Comparison of ENCODE assay signal across 8 cellular contexts in genomic region chr21:15730484-15731242, GRCh38. TPM values are rescaled to one million over a fixed set of nuclear protein-coding genes. Genes with fewer than 3 reads are reported as not detected.
A peak's percentile ranks its signal among the peaks of the same experiment; 100 is the strongest.
DNase-seq lines count a peak whose midpoint lies in the region; ATAC-seq and TF ChIP-seq lines count a peak whose summit lies in the region.

No MANE protein-coding gene starts in this region.

- no peak; the same call in 1 of the 2 replicates for TF ChIP-seq CTCF in Panc1 (IDR thresholded peaks at IDR 0.05)

- in situ Hi-C loops in Panc1 (cut with HindIII; ENCODE audit: low pct_unique_long_range_greater_than_20kb, low sequenced_read_pairs), result no loop called here

- peaks cover 20 to 43% (median 20%) of the 10 kb centered on the region in 3 donors for H3K4me1 Mint-ChIP-seq in naive B cell

- H3K4me1 ChIP-seq in Panc1 (ENCODE audit: control insufficient read depth, insufficient read depth, low read length) (peaks cover 17% of the 10 kb centered on the region; the same call in 1 of the 2 replicates), ectodermal cell (ENCODE audit: control insufficient read depth, insufficient read depth, low read length) (peaks cover 12% of the 10 kb centered on the region)

- CTCF ChIA-PET in Panc1 (lab: Charles Lee), result no interaction called here

- no peaks in the 10 kb centered on the region for H3K36me3 Mint-ChIP-seq in naive B cell

- no TSS peak for BruUV-seq in Panc1 (replicated peaks; lab: Mats Ljungman, UMichigan)

- peak overlapping the region; percentile 87 to 99 (median 96) for H3K4me3 Mint-ChIP-seq in naive B cell

- peak overlapping the region; percentile 84 to 92 for H3K4me3 ChIP-seq in Panc1 (ENCODE audit: low read depth in 2 of 2, low read length in 2 of 2)
- peak overlapping the region; percentile 63 for H3K4me3 ChIP-seq in ectodermal cell (ENCODE audit: insufficient read depth, low read depth, low read length)

- peak; percentile 51 for DNase-seq in 8988T
- no peak for DNase-seq in Panc1 (ENCODE audit: low read depth, low spot score)
- DNase-seq in naive B cell, result peak; percentile 35
- DNase-seq in A172 (ENCODE audit: low spot score), result no peak

- peaks cover 0 to 4% (median 0%) of the 10 kb centered on the region in 3 donors for H3K27me3 Mint-ChIP-seq in naive B cell

- ATAC-seq in GM18867 (IDR thresholded peaks at IDR 0.05; ENCODE audit: unreplicated experiment) (peak; percentile 1), Panc1 (no peak; the same call in 1 of the 2 replicates), naive B cell (ENCODE audit: low read depth in 2 of 2) (peak; percentile 6 to 13), HG03175 (IDR thresholded peaks at IDR 0.05; ENCODE audit: unreplicated experiment) (no peak), GM21390 (IDR thresholded peaks at IDR 0.05; ENCODE audit: unreplicated experiment) (no peak)

- POLR2A ChIA-PET in Panc1 (lab: Charles Lee), result no interaction called here

- 0% methylated on average over 27 to 30 of the region's 30 CpGs for WGBS in ectodermal cell, 2 experiments

- peak overlapping the region; percentile 89 for H3K27ac ChIP-seq in Panc1 (ENCODE audit: low read length)
- no peak overlapping the region for H3K27ac ChIP-seq in ectodermal cell (ENCODE audit: insufficient read depth, low read depth, low read length, poor library complexity, severe bottlenecking)

- H3K27ac Mint-ChIP-seq in naive B cell, result peak overlapping the region in 5 of 6 donors; percentile 85 to 97 (median 96)

- no peaks in the 10 kb centered on the region for H3K9me3 Mint-ChIP-seq in naive B cell

- intact Hi-C loops in Panc1 (cut with micrococcal nuclease; ENCODE audit: unreplicated experiment), result loop anchor here (10.0 kb wide), 1 partner anchor 94 kb away; no protein-coding TSS in a partner anchor

- H3K27me3 ChIP-seq in Panc1 (ENCODE audit: control insufficient read depth, insufficient read depth, low read length) (no peaks in the 10 kb centered on the region), ectodermal cell (ENCODE audit: control insufficient read depth, insufficient read depth, low read length, poor library complexity, severe bottlenecking) (peaks cover 11% of the 10 kb centered on the region)

- H3K36me3 ChIP-seq in Panc1 (ENCODE audit: control insufficient read depth, insufficient read depth, low read length) (peaks cover 3% of the 10 kb centered on the region; the same call in 1 of the 2 replicates), ectodermal cell (ENCODE audit: control insufficient read depth, insufficient read depth, low read length) (no peaks in the 10 kb centered on the region)

- no peaks in the 10 kb centered on the region for H3K9me3 ChIP-seq in Panc1 (ENCODE audit: control insufficient read depth, insufficient read depth, low read depth, low read length)
- no peaks in the 10 kb centered on the region for H3K9me3 ChIP-seq in ectodermal cell (ENCODE audit: control insufficient read depth, low read length)

RNA-seq across cellular contexts. Expression of gene USP25, which starts 0.9 kb away (rescaled TPM):
- total RNA-seq in Panc1 (2021; ENCODE audit: unreplicated experiment), result 26.1 TPM
- polyA plus RNA-seq in Panc1 (2012; ENCODE audit: insufficient read length), result 13.2 TPM
- polyA plus RNA-seq in ectodermal cell (2013, experiment 1 of 4), result 18.1 TPM
- polyA plus RNA-seq in ectodermal cell (2013, experiment 2 of 4), result 16.4 TPM
- 15.4 TPM for polyA plus RNA-seq in ectodermal cell (2013, experiment 3 of 4)
- 19.5 TPM for polyA plus RNA-seq in ectodermal cell (2013, experiment 4 of 4)
- polyA plus RNA-seq in naive B cell (ENCODE audit: low read depth in 6 of 6), result 10 to 100 TPM in 5 of 6 donors, 1 to 10 TPM in 1; 9.7 to 19.7 (median 13.3) TPM
- total RNA-seq in A172 (2014; rRNA removed; shearing (Covaris generic)), result 26.7 and 34.1 TPM in 2 replicates

Comparison
In these comparisons a context has a peak if more than half of its experiments do, and no peak if none do; other contexts are left out.
1. DNase-seq: peak in 8988T (single experiment) and naive B cell (single experiment); none in Panc1 (single experiment) and A172 (single experiment).
2. ATAC-seq: peak in GM18867 (single experiment) and naive B cell (2 of 2); none in Panc1 (single experiment), HG03175 (single experiment) and GM21390 (single experiment).